ENCODE assay signal across 19 cellular contexts in the genomic region with DNA sequence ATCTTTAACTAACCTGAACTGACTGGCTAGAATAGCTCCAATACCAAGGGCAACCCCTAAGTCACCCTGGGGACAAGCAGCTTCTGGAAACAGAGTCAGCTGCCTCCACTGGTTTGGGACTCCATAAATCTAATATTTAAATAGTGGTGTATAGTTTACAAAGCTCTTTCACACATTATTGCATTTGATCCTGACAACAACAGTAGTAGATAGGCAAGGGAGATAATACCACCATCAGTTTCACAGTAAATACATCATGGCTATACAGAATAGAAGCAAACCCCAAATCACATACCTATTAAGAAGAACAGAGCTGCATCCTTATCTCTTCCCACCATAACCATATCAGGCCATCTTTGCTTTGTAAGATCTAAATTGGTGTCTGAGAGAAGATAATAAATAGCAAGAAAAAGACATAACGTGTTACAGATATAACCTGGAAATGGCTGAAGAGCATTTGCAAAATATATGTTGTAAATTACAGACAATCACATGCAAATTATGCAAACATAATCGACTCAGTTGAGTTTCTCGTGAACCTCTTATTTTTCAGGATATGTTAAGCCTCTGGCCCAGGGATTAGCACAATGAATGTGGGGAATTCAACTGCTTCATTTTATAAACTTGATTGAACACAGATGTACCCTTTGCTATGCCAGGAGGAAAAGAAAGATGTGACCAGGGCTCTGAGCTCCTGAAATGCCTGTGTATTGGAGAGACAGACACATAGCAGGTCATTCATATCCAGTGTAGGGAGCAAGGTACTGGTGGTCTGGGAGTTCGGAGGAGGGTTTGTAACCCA.
DNase-seq lines count a peak whose midpoint lies in the region; ATAC-seq and TF ChIP-seq lines count a peak whose summit lies in the region.
"Had no signal": no experiment of that assay in that cellular context is flagged by ENCODE, and none has a peak within 500 bp of the region (broad histone marks: within the 10 kb centered on the region; RNA-seq: fewer than 3 reads in every experiment).

No MANE protein-coding gene starts in this region.

- WGBS in right cardiac atrium = 62% methylated on average over 4 of the region's 4 CpGs

- TF ChIP-seq CTCF in cardiac muscle cell (IDR thresholded peaks at IDR 0.05; ENCODE audit: low read depth, low read length) = no peak
- no peak for TF ChIP-seq CTCF in VCaP (conservative IDR thresholded peaks at IDR 0.05)
- TF ChIP-seq CTCF in fibroblast of the aortic adventitia (IDR thresholded peaks at IDR 0.05; ENCODE audit: insufficient read depth, low read length) = no peak
- no peak for TF ChIP-seq CTCF in mucosa of descending colon (IDR thresholded peaks at IDR 0.05)

- peak overlapping the region; percentile 6 for H3K27ac ChIP-seq in cardiac muscle cell
- no peak overlapping the region for H3K27ac ChIP-seq in right cardiac atrium (ENCODE audit: low read length)
- H3K27ac ChIP-seq in VCaP = peak overlapping the region; percentile 43
- H3K27ac ChIP-seq: 22Rv1, C4-2B had no signal

- no peaks in the 10 kb centered on the region for H3K36me3 ChIP-seq in cardiac muscle cell
- no peaks in the 10 kb centered on the region for H3K36me3 ChIP-seq in mucosa of descending colon (ENCODE audit: low read depth)

- H3K27me3 ChIP-seq in cardiac muscle cell (no peaks in the 10 kb centered on the region), right cardiac atrium (ENCODE audit: control insufficient read depth, insufficient read depth) (no peaks in the 10 kb centered on the region)

- intact Hi-C loops in right cardiac atrium (cut with DNase I) = no loop called here
- intact Hi-C loops in mucosa of descending colon (cut with DNase I, micrococcal nuclease) = no loop called here

- no peak for DNase-seq in cardiac muscle cell (ENCODE audit: low read depth in 1 of 2, low spot score in 1 of 2)
- no peak for DNase-seq in right cardiac atrium
- DNase-seq in fibroblast of the aortic adventitia (ENCODE audit: low read depth) = peak; percentile 54
- DNase-seq in NCI-H1694 (lab: John Stamatoyannopoulos, UW) = no peak
- no peak for DNase-seq in mucosa of descending colon
- DNase-seq: DMS 273 treated with DMSO at 0.1 percent for 48 hours; GOT3; NCI-H1417; NCI-H2029; NCI-H2171; NCI-H446; NK-92 treated with Interleukin-12 subunit alpha and Interleukin-12 subunit beta, amount 100 ng/mL, for 24 hours; OCI-M1; SIG-M5 had no signal

- H3K4me1 ChIP-seq in cardiac muscle cell (ENCODE audit: low read depth) (no peaks in the 10 kb centered on the region), right cardiac atrium (ENCODE audit: control insufficient read depth, insufficient read depth, low read length) (no peaks in the 10 kb centered on the region), mucosa of descending colon (ENCODE audit: low read depth) (no peaks in the 10 kb centered on the region)

- ATAC-seq in right cardiac atrium (no peak), HG02678 (IDR thresholded peaks at IDR 0.05; ENCODE audit: unreplicated experiment) (no peak), HG03342 (IDR thresholded peaks at IDR 0.05; ENCODE audit: unreplicated experiment) (no peak), mucosa of descending colon (no peak)

- no peaks in the 10 kb centered on the region for H3K9me3 ChIP-seq in cardiac muscle cell (ENCODE audit: low read depth)
- no peaks in the 10 kb centered on the region for H3K9me3 ChIP-seq in right cardiac atrium (ENCODE audit: control insufficient read depth, low read length)
- H3K9me3 ChIP-seq in mucosa of descending colon = no peaks in the 10 kb centered on the region

- H3K4me3 ChIP-seq in cardiac muscle cell = no peak overlapping the region
- H3K4me3 ChIP-seq in right cardiac atrium (ENCODE audit: low read length) = no peak overlapping the region
- no peak overlapping the region for H3K4me3 ChIP-seq in fibroblast of the aortic adventitia (ENCODE audit: low read depth, low read length)
- H3K4me3 ChIP-seq in mucosa of descending colon = no peak overlapping the region
